Comparison of ENCODE assay signal across 12 cellular contexts in genomic region chr6:149094156-149094555, GRCh38.
DNase-seq lines count a peak whose midpoint lies in the region; ATAC-seq and TF ChIP-seq lines count a peak whose summit lies in the region.
"Had no signal": no experiment of that assay in that cellular context is flagged by ENCODE, and none has a peak within 500 bp of the region (broad histone marks: within the 10 kb centered on the region; RNA-seq: fewer than 3 reads in every experiment).

No MANE protein-coding gene starts in this region.

- peaks cover 8% of the 10 kb centered on the region for H3K36me3 Mint-ChIP-seq in activated T-cell treated with anti-CD3 and anti-CD28 coated beads, Interleukin-2, amount 50 U/mL, for 4 hours (ENCODE audit: insufficient read depth)
- H3K36me3 Mint-ChIP-seq in T-helper 1 cell treated with Interleukin-12 subunit alpha and Interleukin-12 subunit beta and Interleukin-4 antibody, amounts not matched to agents 30 μg/mL and 1 μg/mL, for 36 hours (ENCODE audit: low read depth): peaks cover 35% of the 10 kb centered on the region

- no peaks in the 10 kb centered on the region for H3K27me3 ChIP-seq in effector memory CD4-positive, alpha-beta T cell (replicated peaks; ENCODE audit: control insufficient read depth, insufficient read depth, low read length, poor library complexity, severe bottlenecking)

- H3K27me3 Mint-ChIP-seq in activated T-cell treated with anti-CD3 and anti-CD28 coated beads, Interleukin-2, amount 50 U/mL, for 4 hours (ENCODE audit: low read depth): no peaks in the 10 kb centered on the region
- H3K27me3 Mint-ChIP-seq in T-helper 1 cell treated with Interleukin-12 subunit alpha and Interleukin-12 subunit beta and Interleukin-4 antibody, amounts not matched to agents 30 μg/mL and 1 μg/mL, for 36 hours (ENCODE audit: low read depth): no peaks in the 10 kb centered on the region

- peak overlapping the region; percentile 96 for H3K27ac Mint-ChIP-seq in T-helper 1 cell treated with Interleukin-12 subunit alpha and Interleukin-12 subunit beta and Interleukin-4 antibody, amounts not matched to agents 30 μg/mL and 1 μg/mL, for 36 hours

- H3K27ac ChIP-seq in effector memory CD4-positive, alpha-beta T cell (ENCODE audit: insufficient read depth, low read length, poor library complexity, severe bottlenecking): peak overlapping the region; percentile 50

- ATAC-seq in activated T-cell treated with anti-CD3 and anti-CD28 coated beads, Interleukin-2, amount 50 U/mL, for 4 hours: peak in 1 of 2 donors; percentile 77
- ATAC-seq: mucosa of descending colon had no signal

- no peak for DNase-seq in activated T-cell treated with anti-CD3 and anti-CD28 coated beads, Interleukin-2, amount 50 U/mL, for 4 hours
- DNase-seq in activated T-cell treated with anti-CD3 and anti-CD28 coated beads for 4 hours: no peak
- DNase-seq in effector memory CD4-positive, alpha-beta T cell: no peak
- peak; percentile 56 for DNase-seq in retinal pigment epithelial cell (ENCODE audit: low read depth)
- no peak for DNase-seq in foreskin melanocyte
- no peak for DNase-seq in ecto neural progenitor cell (ENCODE audit: low spot score)
- no peak for DNase-seq in HuH-7 (ENCODE audit: low spot score)
- DNase-seq: activated CD8-positive, alpha-beta memory T cell treated with anti-CD3 and anti-CD28 coated beads, Interleukin-2, amount 50 U/mL, for 4 hours; hippocampal formation; mucosa of descending colon; NCI-H526 had no signal

- no peak for TF ChIP-seq CTCF in retinal pigment epithelial cell (conservative IDR thresholded peaks at IDR 0.05; ENCODE audit: low read depth, low read length)

- peaks cover 18% of the 10 kb centered on the region for H3K9me3 Mint-ChIP-seq in activated T-cell treated with anti-CD3 and anti-CD28 coated beads, Interleukin-2, amount 50 U/mL, for 4 hours
- peaks cover 20% of the 10 kb centered on the region for H3K9me3 Mint-ChIP-seq in T-helper 1 cell treated with Interleukin-12 subunit alpha and Interleukin-12 subunit beta and Interleukin-4 antibody, amounts not matched to agents 30 μg/mL and 1 μg/mL, for 36 hours

- peak overlapping the region; percentile 50 for H3K4me3 Mint-ChIP-seq in activated T-cell treated with anti-CD3 and anti-CD28 coated beads, Interleukin-2, amount 50 U/mL, for 4 hours
- H3K4me3 Mint-ChIP-seq in T-helper 1 cell treated with Interleukin-12 subunit alpha and Interleukin-12 subunit beta and Interleukin-4 antibody, amounts not matched to agents 30 μg/mL and 1 μg/mL, for 36 hours: peak overlapping the region; percentile 70

- no peaks in the 10 kb centered on the region for H3K36me3 ChIP-seq in effector memory CD4-positive, alpha-beta T cell (ENCODE audit: control insufficient read depth, insufficient read depth, low read length)

- H3K9me3 ChIP-seq in effector memory CD4-positive, alpha-beta T cell (ENCODE audit: control insufficient read depth, low read length): no peaks in the 10 kb centered on the region
- H3K9me3 ChIP-seq: mucosa of descending colon had no signal

- H3K4me3 ChIP-seq in effector memory CD4-positive, alpha-beta T cell (ENCODE audit: insufficient read depth, low read depth, low read length, poor library complexity, severe bottlenecking): peak overlapping the region; percentile 4
- no peak overlapping the region for H3K4me3 ChIP-seq in retinal pigment epithelial cell (ENCODE audit: low read length)
- H3K4me3 ChIP-seq: mucosa of descending colon had no signal

- H3K4me1 ChIP-seq in effector memory CD4-positive, alpha-beta T cell (ENCODE audit: control insufficient read depth, insufficient read depth, low read length, poor library complexity, severe bottlenecking): peaks cover 30% of the 10 kb centered on the region

- peaks cover 52% of the 10 kb centered on the region for H3K4me1 Mint-ChIP-seq in activated T-cell treated with anti-CD3 and anti-CD28 coated beads, Interleukin-2, amount 50 U/mL, for 4 hours (ENCODE audit: low read depth)
- H3K4me1 Mint-ChIP-seq in T-helper 1 cell treated with Interleukin-12 subunit alpha and Interleukin-12 subunit beta and Interleukin-4 antibody, amounts not matched to agents 30 μg/mL and 1 μg/mL, for 36 hours (ENCODE audit: low read depth): peaks cover 64% of the 10 kb centered on the region
